13 cellular contexts compared by ENCODE assay signal in the genomic region with DNA sequence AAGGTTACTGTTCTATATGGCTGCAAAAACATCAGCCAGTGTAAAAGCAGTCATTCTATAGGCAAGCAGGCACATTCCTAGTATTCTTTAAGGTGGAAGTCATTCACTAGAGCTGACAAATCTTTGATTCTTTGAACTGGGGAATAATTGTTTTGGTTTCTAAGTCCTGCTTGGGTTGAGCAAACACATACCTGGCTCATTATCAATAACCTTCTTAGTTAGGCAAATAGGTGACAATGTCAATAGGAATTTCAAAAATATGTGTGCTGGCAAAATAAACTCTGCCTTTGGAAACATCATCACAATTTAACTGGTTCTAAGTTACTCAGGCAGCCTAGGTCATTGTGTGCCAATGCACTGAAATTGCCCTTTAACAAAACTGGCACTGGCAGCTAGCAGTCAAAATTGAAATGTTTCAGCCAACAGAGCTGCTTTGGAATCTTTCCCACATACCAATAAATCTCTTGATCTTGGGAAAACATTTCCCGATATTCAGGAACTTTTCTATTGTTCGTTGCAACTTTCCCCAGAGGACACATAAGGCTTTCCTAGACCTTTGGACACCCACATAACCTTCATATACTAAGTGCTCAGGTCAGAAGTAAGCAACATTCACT.
A peak's percentile ranks its signal among the peaks of the same experiment; 100 is the strongest.
DNase-seq lines count a peak whose midpoint lies in the region; ATAC-seq, FAIRE-seq and TF ChIP-seq lines count a peak whose summit lies in the region.
"Had no signal": no experiment of that assay in that cellular context is flagged by ENCODE, and none has a peak within 500 bp of the region (broad histone marks: within the 10 kb centered on the region; RNA-seq: fewer than 3 reads in every experiment).

No MANE protein-coding gene starts in this region.

- in situ Hi-C loops in HepG2 (cut with HindIII; ENCODE audit: extremely low pct_ligation_motif_present, low pct_unique_long_range_greater_than_20kb): no loop called here

- TF ChIP-seq RAD21 in HepG2 (CRISPR knock-in tag; IDR thresholded peaks at IDR 0.05): no peak

- no peak overlapping the region for H3K4me3 Mint-ChIP-seq in activated naive CD8-positive, alpha-beta T cell treated with anti-CD3 and anti-CD28 coated beads for 36 hours
- H3K4me3 Mint-ChIP-seq: B cell; H9; naive thymus-derived CD8-positive, alpha-beta T cell had no signal

- peaks cover 11% of the 10 kb centered on the region for H3K4me1 ChIP-seq in HepG2 (ENCODE audit: insufficient read depth, low read length)

- H3K4me3 ChIP-seq in AG04449 (ENCODE audit: low read depth, low read length) (no peak overlapping the region), bronchial epithelial cell (ENCODE audit: low read depth, low read length) (no peak overlapping the region), HepG2 (replicated peaks in 1 of 3; ENCODE audit: insufficient read depth in 1 of 3, low read depth in 2 of 3, low read length in 3 of 3) (no peak overlapping the region), coronary artery (no peak overlapping the region)

- H3K27me3 ChIP-seq in bronchial epithelial cell (ENCODE audit: control insufficient read depth, insufficient read depth, low read length) (no peaks in the 10 kb centered on the region), HepG2 (ENCODE audit: control insufficient read depth in 1 of 2, insufficient read depth in 2 of 2, low read length in 2 of 2) (no peaks in the 10 kb centered on the region)

- CTCF ChIA-PET in AG04449 (lab: Yijun Ruan, JAX): no interaction called here
- CTCF ChIA-PET in HepG2 (lab: Yijun Ruan, JAX; ENCODE audit: low intra/inter-chr PET ratio, low total read pairs): no interaction called here

- H3K27ac Mint-ChIP-seq in activated naive CD8-positive, alpha-beta T cell treated with anti-CD3 and anti-CD28 coated beads for 36 hours: no peak overlapping the region
- H3K27ac Mint-ChIP-seq: B cell; naive thymus-derived CD8-positive, alpha-beta T cell had no signal

- POLR2A ChIA-PET in AG04449 (lab: Yijun Ruan, JAX): interaction anchor here (0.5 kb wide), 1 partner anchor 258 kb away, joined by 3 read pairs; no protein-coding TSS in a partner anchor
- POLR2A ChIA-PET in HepG2 (lab: Yijun Ruan, JAX): no interaction called here

- no peak overlapping the region for H3K4me2 ChIP-seq in HepG2 (ENCODE audit: low read depth, low read length)

- TF ChIP-seq EP300 in HepG2 (IDR thresholded peaks at IDR 0.05; ENCODE audit: low read depth in 2 of 2, low read length in 2 of 2): no peak
- TF ChIP-seq EP300 in HepG2 (CRISPR knock-in tag; IDR thresholded peaks at IDR 0.05; ENCODE audit: borderline replicate concordance): no peak

- H3K27me3 Mint-ChIP-seq in activated naive CD8-positive, alpha-beta T cell treated with anti-CD3 and anti-CD28 coated beads for 36 hours: no peaks in the 10 kb centered on the region
- H3K27me3 Mint-ChIP-seq: B cell; naive thymus-derived CD8-positive, alpha-beta T cell had no signal

- peaks cover 6% of the 10 kb centered on the region; the same call in 1 of the 2 replicates for H3K9me3 ChIP-seq in HepG2 (ENCODE audit: low read length)

- no peak overlapping the region for H3K9ac ChIP-seq in HepG2 (ENCODE audit: insufficient read depth, low read depth, low read length)

- H2AFZ ChIP-seq in HepG2 (ENCODE audit: low read length): no peak overlapping the region

- no peaks in the 10 kb centered on the region for H3K9me3 Mint-ChIP-seq in activated naive CD8-positive, alpha-beta T cell treated with anti-CD3 and anti-CD28 coated beads for 36 hours
- H3K9me3 Mint-ChIP-seq: H9 had no signal

- FAIRE-seq in HTR-8/SVneo (lab: Jason Lieb, UNC) (no peak), bronchial epithelial cell (lab: Jason Lieb, UNC) (no peak), HepG2 (lab: Jason Lieb, UNC) (no peak)

- WGBS in HepG2 (ENCODE audit: low lambda C conversion rate): 3% methylated on average over 2 of the region's 2 CpGs

- H3K4me1 Mint-ChIP-seq in activated naive CD8-positive, alpha-beta T cell treated with anti-CD3 and anti-CD28 coated beads for 36 hours: no peaks in the 10 kb centered on the region
- H3K4me1 Mint-ChIP-seq: B cell; H9; naive thymus-derived CD8-positive, alpha-beta T cell had no signal

- intact Hi-C loops in HepG2 (cut with micrococcal nuclease; ENCODE audit: unreplicated experiment): loop anchor here (5.0 to 10.0 kb wide), 2 partner anchors 395 to 498 kb away; partner anchors contain the start of gene RND3

- ATAC-seq in HepG2 (peak; percentile 77), HG03521 (IDR thresholded peaks at IDR 0.05; ENCODE audit: unreplicated experiment) (no peak)
- ATAC-seq: naive thymus-derived CD8-positive, alpha-beta T cell had no signal

- H3K27ac ChIP-seq in HepG2 (ENCODE audit: extremely low read length, insufficient read depth, low read length): no peak overlapping the region
- H3K27ac ChIP-seq in coronary artery: peak overlapping the region in 1 of 2 donors; percentile 2

- no peaks in the 10 kb centered on the region for H3K36me3 Mint-ChIP-seq in activated naive CD8-positive, alpha-beta T cell treated with anti-CD3 and anti-CD28 coated beads for 36 hours

- no peaks in the 10 kb centered on the region for H4K20me1 ChIP-seq in HepG2 (ENCODE audit: insufficient read depth, low read length)

- no peak for TF ChIP-seq CTCF in AG04449 (IDR thresholded peaks at IDR 0.05; ENCODE audit: insufficient read depth, low read length, missing control alignments)
- no peak for TF ChIP-seq CTCF in bronchial epithelial cell (IDR thresholded peaks at IDR 0.05; ENCODE audit: insufficient read depth, low read length, severe bottlenecking)
- no peak for TF ChIP-seq CTCF in HepG2 (CRISPR knock-in tag; IDR thresholded peaks at IDR 0.05)
- TF ChIP-seq CTCF in coronary artery (IDR thresholded peaks at IDR 0.05): no peak

- BruUV-seq in HepG2 (replicated peaks; lab: Mats Ljungman, UMichigan): no TSS peak

- DNase-seq in AG04449 (ENCODE audit: low read depth, low spot score) (peak; percentile 28), HTR-8/SVneo (ENCODE audit: insufficient read length, low spot score) (peak; percentile 9), bronchial epithelial cell (ENCODE audit: low read depth) (peak; percentile 93), HepG2 (ENCODE audit: low spot score) (peak; percentile 72), coronary artery (ENCODE audit: low spot score) (no peak)
- DNase-seq in activated naive CD8-positive, alpha-beta T cell treated with anti-CD3 and anti-CD28 coated beads for 36 hours: no peak
- DNase-seq in activated naive CD4-positive, alpha-beta T cell treated with anti-CD3 and anti-CD28 coated beads, Interleukin-2, amount 50 U/mL, for 16 hours: no peak
- DNase-seq: activated CD4-positive, CD25-positive, alpha-beta regulatory T cell treated with anti-CD3 and anti-CD28 coated beads, Interleukin-2, amount 50 U/mL, for 72 hours; H9; naive thymus-derived CD8-positive, alpha-beta T cell; NCI-H345 had no signal

- no peaks in the 10 kb centered on the region for H3K79me2 ChIP-seq in HepG2 (ENCODE audit: insufficient read depth, low read length)

- no peak for TF ChIP-seq POLR2A in HepG2 (IDR thresholded peaks at IDR 0.05; ENCODE audit: insufficient read depth in 1 of 2, low read depth in 2 of 2, low read length in 2 of 2)

- H3K36me3 ChIP-seq in bronchial epithelial cell (ENCODE audit: control insufficient read depth, insufficient read depth, low read length) (no peaks in the 10 kb centered on the region), HepG2 (replicated peaks in 1 of 2; ENCODE audit: control insufficient read depth in 1 of 2, insufficient read depth in 2 of 2, low read length in 2 of 2) (no peaks in the 10 kb centered on the region)

TF ChIP-seq in HepG2, 621 proteins besides CTCF, POLR2A, EP300 and RAD21:
- TF ChIP-seq, protein P1, sequence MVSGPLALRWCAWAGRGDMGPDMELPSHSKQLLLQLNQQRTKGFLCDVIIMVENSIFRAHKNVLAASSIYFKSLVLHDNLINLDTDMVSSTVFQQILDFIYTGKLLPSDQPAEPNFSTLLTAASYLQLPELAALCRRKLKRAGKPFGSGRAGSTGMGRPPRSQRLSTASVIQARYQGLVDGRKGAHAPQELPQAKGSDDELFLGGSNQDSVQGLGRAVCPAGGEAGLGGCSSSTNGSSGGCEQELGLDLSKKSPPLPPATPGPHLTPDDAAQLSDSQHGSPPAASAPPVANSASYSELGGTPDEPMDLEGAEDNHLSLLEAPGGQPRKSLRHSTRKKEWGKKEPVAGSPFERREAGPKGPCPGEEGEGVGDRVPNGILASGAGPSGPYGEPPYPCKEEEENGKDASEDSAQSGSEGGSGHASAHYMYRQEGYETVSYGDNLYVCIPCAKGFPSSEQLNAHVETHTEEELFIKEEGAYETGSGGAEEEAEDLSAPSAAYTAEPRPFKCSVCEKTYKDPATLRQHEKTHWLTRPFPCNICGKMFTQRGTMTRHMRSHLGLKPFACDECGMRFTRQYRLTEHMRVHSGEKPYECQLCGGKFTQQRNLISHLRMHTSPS (CRISPR knock-in tag; IDR thresholded peaks at IDR 0.05; ENCODE audit: low read depth): no peak
- TF ChIP-seq ISL2 (CRISPR knock-in tag; IDR thresholded peaks at IDR 0.05) (0 out of 2 replicates have a peak, but pooled peaks have one; percentile 32), SOX13 (IDR thresholded peaks at IDR 0.05) (no peak), SOX13 (CRISPR knock-in tag; conservative IDR thresholded peaks at IDR 0.05 in 1 of 2, IDR thresholded peaks at IDR 0.05 in 1 of 2) (peak in 1 of 2 experiments; percentile 33; a peak in 1 of 4 replicates), FOSL2 (CRISPR knock-in tag; IDR thresholded peaks at IDR 0.05) (0 out of 2 replicates have a peak, but pooled peaks have one; percentile 19), SOX5 (CRISPR knock-in tag; IDR thresholded peaks at IDR 0.05; ENCODE audit: borderline replicate concordance) (0 out of 2 replicates have a peak, but pooled peaks have one; percentile 15), TBX3 (IDR thresholded peaks at IDR 0.05; ENCODE audit: borderline replicate concordance) (peak; percentile 28; the same call in 1 of the 2 replicates), TCF7 (IDR thresholded peaks at IDR 0.05; ENCODE audit: low read depth) (0 out of 2 replicates have a peak, but pooled peaks have one; percentile 15), ZNF7 (CRISPR knock-in tag; IDR thresholded peaks at IDR 0.05) (peak; percentile 92), LCORL (IDR thresholded peaks at IDR 0.05) (no peak), LCORL (CRISPR knock-in tag; IDR thresholded peaks at IDR 0.05) (no peak)

Comparison
In these comparisons a context has a peak if more than half of its experiments do, and no peak if none do; other contexts are left out.
1. DNase-seq: peak in AG04449 (single experiment), HTR-8/SVneo (single experiment), bronchial epithelial cell (single experiment) and HepG2 (single experiment); none in activated naive CD8-positive, alpha-beta T cell treated with anti-CD3 and anti-CD28 coated beads for 36 hours (single experiment), activated naive CD4-positive, alpha-beta T cell treated with anti-CD3 and anti-CD28 coated beads, Interleukin-2, amount 50 U/mL, for 16 hours (single experiment) and coronary artery (single experiment).